28 cellular contexts compared by ENCODE assay signal in genomic region chr2:211117026-211117425, GRCh38.
"Had no signal": no experiment of that assay in that cellular context is flagged by ENCODE, and none has a peak within 500 bp of the region (broad histone marks: within the 10 kb centered on the region; RNA-seq: fewer than 3 reads in every experiment).

No MANE protein-coding gene starts in this region.

- H3K9me3 ChIP-seq: neutrophil, pancreas, psoas muscle, right lobe of liver, sigmoid colon, stomach, tibial nerve, upper lobe of left lung, vagina had no signal

- H3K4me3 ChIP-seq: pancreas, psoas muscle, right lobe of liver, sigmoid colon, stomach, tibial nerve, upper lobe of left lung, vagina had no signal

- FAIRE-seq: pancreas, small intestine, urothelium cell line had no signal

- H3K27ac Mint-ChIP-seq: naive thymus-derived CD8-positive, alpha-beta T cell; natural killer cell treated with Interleukin-12 subunit alpha and Interleukin-12 subunit beta and Interleukin-15 and Interleukin-18, amount 100 ng/mL, for 72 hours; nephron progenitor cell; progenitor cell of endocrine pancreas; stimulated activated effector memory CD8-positive, alpha-beta T cell treated with anti-CD3 and anti-CD28 coated beads, Interleukin-12 subunit alpha, Interleukin-12 subunit beta, amount 100 ng/mL, for 72 hours; stimulated activated naive B cell treated with anti-CD40 and anti-IgM and Interleukin-4, amounts not matched to agents 10 μg/mL and 1 μg/mL and 100 μg/mL, for 72 hours; stimulated activated naive CD8-positive, alpha-beta T cell treated with anti-CD3 and anti-CD28 coated beads, Interleukin-15, Interleukin-2, amounts not matched to agents 100 ng/mL and 50 ng/mL, for 24 hours had no signal

- H3K4me3 Mint-ChIP-seq: naive thymus-derived CD8-positive, alpha-beta T cell; natural killer cell treated with Interleukin-12 subunit alpha and Interleukin-12 subunit beta and Interleukin-15 and Interleukin-18, amount 100 ng/mL, for 72 hours; nephron progenitor cell; neural crest cell; stimulated activated effector memory CD8-positive, alpha-beta T cell treated with anti-CD3 and anti-CD28 coated beads, Interleukin-12 subunit alpha, Interleukin-12 subunit beta, amount 100 ng/mL, for 72 hours; stimulated activated naive B cell treated with anti-CD40 and anti-IgM and Interleukin-4, amounts not matched to agents 10 μg/mL and 1 μg/mL and 100 μg/mL, for 72 hours; stimulated activated naive CD8-positive, alpha-beta T cell treated with anti-CD3 and anti-CD28 coated beads, Interleukin-15, Interleukin-2, amounts not matched to agents 100 ng/mL and 50 ng/mL, for 24 hours had no signal

- DNase-seq: naive thymus-derived CD8-positive, alpha-beta T cell; nephron progenitor cell; nucleus accumbens; pancreas; posterior cingulate gyrus; psoas muscle; right cardiac atrium; right lobe of liver; sigmoid colon; small intestine; stimulated activated CD4-positive, alpha-beta T cell treated with anti-CD3 and anti-CD28 coated beads, Interleukin-15, amount 100 ng/mL, for 24 hours; stimulated activated CD4-positive, alpha-beta T cell treated with anti-CD3 and anti-CD28 coated beads, Interleukin-2, amount 100 ng/mL, for 24 hours; stimulated activated CD4-positive, alpha-beta T cell treated with anti-CD3 and anti-CD28 coated beads, Interleukin-2, amount 100 ng/mL, for 48 hours; stimulated activated CD4-positive, alpha-beta T cell treated with anti-CD3 and anti-CD28 coated beads, Interleukin-4, amount 100 ng/mL, for 24 hours; stimulated activated naive B cell treated with anti-CD40 and anti-IgM and Interleukin-4, amounts not matched to agents 10 μg/mL and 1 μg/mL and 100 μg/mL, for 72 hours; stimulated activated naive CD4-positive, alpha-beta T cell treated with Interleukin-2 at 50 U/mL for 16 hours; stomach; trophoblast cell; upper lobe of left lung had no signal

- H3K36me3 Mint-ChIP-seq: naive thymus-derived CD8-positive, alpha-beta T cell; natural killer cell treated with Interleukin-12 subunit alpha and Interleukin-12 subunit beta and Interleukin-15 and Interleukin-18, amount 100 ng/mL, for 72 hours; stimulated activated effector memory CD8-positive, alpha-beta T cell treated with anti-CD3 and anti-CD28 coated beads, Interleukin-12 subunit alpha, Interleukin-12 subunit beta, amount 100 ng/mL, for 72 hours; stimulated activated naive B cell treated with anti-CD40 and anti-IgM and Interleukin-4, amounts not matched to agents 10 μg/mL and 1 μg/mL and 100 μg/mL, for 72 hours had no signal

- H3K9me3 Mint-ChIP-seq: nephron progenitor cell; neural crest cell; stimulated activated naive B cell treated with anti-CD40 and anti-IgM and Interleukin-4, amounts not matched to agents 10 μg/mL and 1 μg/mL and 100 μg/mL, for 72 hours; stimulated activated naive CD8-positive, alpha-beta T cell treated with anti-CD3 and anti-CD28 coated beads, Interleukin-15, Interleukin-2, amounts not matched to agents 100 ng/mL and 50 ng/mL, for 24 hours had no signal

- H3K36me3 ChIP-seq: neutrophil, pancreas, right lobe of liver, sigmoid colon, stomach, tibial nerve, upper lobe of left lung, vagina had no signal

- H3K4me1 ChIP-seq: psoas muscle, stomach, upper lobe of left lung, vagina had no signal

- H3K27me3 ChIP-seq: neutrophil, pancreas, right lobe of liver, sigmoid colon, stomach, tibial nerve, upper lobe of left lung, vagina had no signal

- H3K27ac ChIP-seq: neutrophil, pancreas, psoas muscle, right lobe of liver, sigmoid colon, stomach, tibial nerve, upper lobe of left lung, vagina had no signal

- H3K4me1 Mint-ChIP-seq: naive thymus-derived CD8-positive, alpha-beta T cell; nephron progenitor cell; neural crest cell; stimulated activated effector memory CD8-positive, alpha-beta T cell treated with anti-CD3 and anti-CD28 coated beads, Interleukin-12 subunit alpha, Interleukin-12 subunit beta, amount 100 ng/mL, for 72 hours; stimulated activated naive B cell treated with anti-CD40 and anti-IgM and Interleukin-4, amounts not matched to agents 10 μg/mL and 1 μg/mL and 100 μg/mL, for 72 hours had no signal

- H3K27me3 Mint-ChIP-seq: natural killer cell treated with Interleukin-12 subunit alpha and Interleukin-12 subunit beta and Interleukin-15 and Interleukin-18, amount 100 ng/mL, for 72 hours; progenitor cell of endocrine pancreas; stimulated activated naive B cell treated with anti-CD40 and anti-IgM and Interleukin-4, amounts not matched to agents 10 μg/mL and 1 μg/mL and 100 μg/mL, for 72 hours; stimulated activated naive CD8-positive, alpha-beta T cell treated with anti-CD3 and anti-CD28 coated beads, Interleukin-15, Interleukin-2, amounts not matched to agents 100 ng/mL and 50 ng/mL, for 24 hours had no signal
